ENCODE assay signal across 10 cellular contexts in genomic region chr3:119675188-119675874, GRCh38. TPM values are rescaled to one million over a fixed set of nuclear protein-coding genes. Genes with fewer than 3 reads are reported as not detected.
DNase-seq lines count a peak whose midpoint lies in the region; ATAC-seq and TF ChIP-seq lines count a peak whose summit lies in the region.
"Had no signal": no experiment of that assay in that cellular context is flagged by ENCODE, and none has a peak within 500 bp of the region (broad histone marks: within the 10 kb centered on the region; RNA-seq: fewer than 3 reads in every experiment).

No MANE protein-coding gene starts in this region.

- H3K27ac ChIP-seq in OCI-LY3 (ENCODE audit: low read length) (peak overlapping the region; percentile 92), endodermal cell (ENCODE audit: low read depth, low read length) (no peak overlapping the region)

- H3K27me3 Mint-ChIP-seq in endodermal cell (ENCODE audit: insufficient read depth) (no peaks in the 10 kb centered on the region), progenitor cell of endocrine pancreas (no peaks in the 10 kb centered on the region)

- H3K79me2 ChIP-seq in OCI-LY3 (ENCODE audit: low read length): peaks cover 46% of the 10 kb centered on the region

- peaks cover 6% of the 10 kb centered on the region for H3K9me3 Mint-ChIP-seq in endodermal cell
- H3K9me3 Mint-ChIP-seq in progenitor cell of endocrine pancreas (ENCODE audit: low read depth): no peaks in the 10 kb centered on the region

- no peaks in the 10 kb centered on the region for H3K27me3 ChIP-seq in OCI-LY3 (ENCODE audit: low read depth, low read length)
- no peaks in the 10 kb centered on the region for H3K27me3 ChIP-seq in endodermal cell (ENCODE audit: control insufficient read depth, insufficient read depth, low read length, poor library complexity, severe bottlenecking)

- H3K4me3 Mint-ChIP-seq in endodermal cell (peak overlapping the region; percentile 79), progenitor cell of endocrine pancreas (ENCODE audit: low read depth) (peak overlapping the region; percentile 90)

- H3K36me3 ChIP-seq in OCI-LY3 (replicated peaks; ENCODE audit: low read depth, low read length): peaks cover 51% of the 10 kb centered on the region
- H3K36me3 ChIP-seq in endodermal cell (ENCODE audit: control insufficient read depth, insufficient read depth, low read length): peaks cover 43% of the 10 kb centered on the region

- no peak for ATAC-seq in GM21390 (IDR thresholded peaks at IDR 0.05; ENCODE audit: unreplicated experiment)

- H3K4me1 Mint-ChIP-seq in endodermal cell (peaks cover 33% of the 10 kb centered on the region), progenitor cell of endocrine pancreas (ENCODE audit: low read depth) (peaks cover 17% of the 10 kb centered on the region)

- H2AFZ ChIP-seq in OCI-LY3 (ENCODE audit: low read depth, low read length): no peak overlapping the region

- peak overlapping the region; percentile 96 for H3K9ac ChIP-seq in OCI-LY3 (ENCODE audit: low read length)
- H3K9ac ChIP-seq in endodermal cell (ENCODE audit: extremely low read depth, low read length, poor library complexity, severe bottlenecking): no peak overlapping the region

- WGBS in endodermal cell (ENCODE audit: insufficient coverage in 1 of 2, insufficient read length in 1 of 2), 2 experiments: 96 to 100% methylated on average over 1 to 3 of the region's 5 CpGs

- no peak for TF ChIP-seq CTCF in OCI-LY3 (IDR thresholded peaks at IDR 0.05; ENCODE audit: low read depth, low read length)
- TF ChIP-seq CTCF in endodermal cell (conservative IDR thresholded peaks at IDR 0.05): no peak
- TF ChIP-seq CTCF in progenitor cell of endocrine pancreas (IDR thresholded peaks at IDR 0.05; ENCODE audit: unreplicated experiment): no peak

- H3K4me3 ChIP-seq in GM08714 (ENCODE audit: low read length) (peak overlapping the region; percentile 85), OCI-LY3 (ENCODE audit: low read length) (peak overlapping the region; percentile 97), endodermal cell (ENCODE audit: low read length) (peak overlapping the region; percentile 98)

- H3K4me1 ChIP-seq in OCI-LY3 (ENCODE audit: low read length): peaks cover 19% of the 10 kb centered on the region
- H3K4me1 ChIP-seq in endodermal cell (ENCODE audit: control insufficient read depth, insufficient read depth, low read length): no peaks in the 10 kb centered on the region

- H3K36me3 Mint-ChIP-seq in endodermal cell (ENCODE audit: low read depth) (peaks cover 46% of the 10 kb centered on the region), progenitor cell of endocrine pancreas (ENCODE audit: insufficient read depth) (peaks cover 9% of the 10 kb centered on the region)

- H3K27ac Mint-ChIP-seq in endodermal cell (no peak overlapping the region), progenitor cell of endocrine pancreas (no peak overlapping the region)

- no peaks in the 10 kb centered on the region for H3K9me3 ChIP-seq in OCI-LY3 (ENCODE audit: insufficient read depth, low read length)
- peaks cover 12% of the 10 kb centered on the region for H3K9me3 ChIP-seq in endodermal cell (ENCODE audit: control insufficient read depth, low read length)

- no peak for DNase-seq in endodermal cell
- DNase-seq in progenitor cell of endocrine pancreas (ENCODE audit: low spot score, unreplicated experiment): no peak
- DNase-seq in hippocampal formation (lab: John Stamatoyannopoulos, UW): no peak
- DNase-seq in SKM-1 treated with dmso at 0.1 percent for 144 hours (lab: John Stamatoyannopoulos, UW; ENCODE audit: unreplicated experiment): no peak
- no peak for DNase-seq in activated gamma-delta T cell (lab: John Stamatoyannopoulos, UW)
- DNase-seq: cerebellar nuclear complex, NCI-H510A treated with DMSO at 0.1 percent for 48 hours had no signal

- no peaks in the 10 kb centered on the region for H4K20me1 ChIP-seq in OCI-LY3 (ENCODE audit: insufficient read depth, low read length)

- peak overlapping the region; percentile 91 for H3K4me2 ChIP-seq in OCI-LY3 (ENCODE audit: low read length)

RNA-seq across cellular contexts. Expression of gene COX17, which starts 1.9 kb away (rescaled TPM):
- total RNA-seq in endodermal cell (10 to 100 TPM; 54.1 to 73.7 TPM), progenitor cell of endocrine pancreas (29.9 and 35.4 TPM in 2 replicates)
- 72.8 TPM for polyA plus RNA-seq in endodermal cell (2013, experiment 1 of 2)
- polyA plus RNA-seq in endodermal cell (2013, experiment 2 of 2): 74.9 TPM

RNA-seq across cellular contexts. Expression of gene POPDC2, which starts 14.9 kb away (rescaled TPM):
- 1 to 10 TPM in 1 of 2 donors, under 1 TPM in 1; 0.95 to 1.6 TPM for total RNA-seq in endodermal cell
- 0.89 TPM for polyA plus RNA-seq in endodermal cell (2013, experiment 1 of 2)
- polyA plus RNA-seq in endodermal cell (2013, experiment 2 of 2): 0.54 TPM
- total RNA-seq in progenitor cell of endocrine pancreas: 2.9 and 3.8 TPM in 2 replicates

RNA-seq across cellular contexts. Expression of gene CFAP91, which starts 27.5 kb away (rescaled TPM):
- total RNA-seq in endodermal cell (1 to 10 TPM; 5.1 to 9.8 TPM), progenitor cell of endocrine pancreas (63.0 and 75.0 TPM in 2 replicates)
- 11.1 TPM for polyA plus RNA-seq in endodermal cell (2013, experiment 1 of 2)
- 8.5 TPM for polyA plus RNA-seq in endodermal cell (2013, experiment 2 of 2)
